ENCODE assay signal across 12 cellular contexts in the genomic region with DNA sequence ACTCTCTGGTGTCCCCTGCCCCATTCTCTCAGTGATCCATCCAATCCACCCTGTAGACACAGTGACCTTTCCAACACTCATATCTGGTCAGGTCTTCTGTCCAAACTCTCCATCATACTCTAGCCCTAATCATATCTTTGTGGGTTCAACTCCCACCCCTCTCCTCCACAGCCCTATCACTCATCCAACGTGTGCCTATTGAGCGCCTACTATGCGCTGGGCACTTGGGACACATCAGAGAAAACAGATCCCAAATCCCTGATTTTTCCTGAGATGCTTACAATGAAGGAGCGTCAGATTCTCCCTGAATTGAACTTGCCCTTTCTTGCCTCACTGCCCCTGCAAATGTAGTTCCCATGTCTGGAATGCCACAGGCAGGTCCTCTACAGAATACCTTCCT. TPM values are rescaled to one million over a fixed set of nuclear protein-coding genes. Genes with fewer than 3 reads are reported as not detected.
DNase-seq lines count a peak whose midpoint lies in the region; ATAC-seq, FAIRE-seq and TF ChIP-seq lines count a peak whose summit lies in the region.
"Had no signal": no experiment of that assay in that cellular context is flagged by ENCODE, and none has a peak within 500 bp of the region (broad histone marks: within the 10 kb centered on the region; RNA-seq: fewer than 3 reads in every experiment).

No MANE protein-coding gene starts in this region.

- peak overlapping the region; percentile 52 for H3K4me3 Mint-ChIP-seq in astrocyte (ENCODE audit: unreplicated experiment)

- WGBS in A549 (ENCODE audit: missing lambda C conversion rate), result 100% methylated on average over 4 of the region's 4 CpGs

- peaks cover 12% of the 10 kb centered on the region for H3K4me1 ChIP-seq in A549
- peaks cover 33% of the 10 kb centered on the region for H3K4me1 ChIP-seq in DND-41 (ENCODE audit: insufficient read depth, low read length)
- peaks cover 14% of the 10 kb centered on the region for H3K4me1 ChIP-seq in astrocyte (ENCODE audit: insufficient read depth, low read length)

- POLR2A ChIA-PET in A549 (lab: Yijun Ruan, JAX), result no interaction called here

- ATAC-seq in A549 (no peak), DND-41 (ENCODE audit: insufficient read depth, low read depth) (no peak)

- TF ChIP-seq CTCF in A549 (IDR thresholded peaks at IDR 0.05), result no peak
- no peak for TF ChIP-seq CTCF in DND-41 (IDR thresholded peaks at IDR 0.05; ENCODE audit: borderline replicate concordance, extremely low read depth, low read length, poor library complexity, severe bottlenecking)
- TF ChIP-seq CTCF in astrocyte (IDR thresholded peaks at IDR 0.05; ENCODE audit: insufficient read depth, low read depth, low read length), result no peak

- no peak overlapping the region for H3K9ac ChIP-seq in DND-41 (ENCODE audit: low read depth, low read length)
- no peak overlapping the region for H3K9ac ChIP-seq in astrocyte (ENCODE audit: low read length)

- peaks cover 9% of the 10 kb centered on the region for H3K36me3 Mint-ChIP-seq in astrocyte (ENCODE audit: low read depth, unreplicated experiment)

- H3K27me3 Mint-ChIP-seq in astrocyte (ENCODE audit: low read depth, unreplicated experiment), result no peaks in the 10 kb centered on the region

- no peaks in the 10 kb centered on the region for H3K9me3 ChIP-seq in A549
- no peaks in the 10 kb centered on the region for H3K9me3 ChIP-seq in DND-41 (ENCODE audit: insufficient read depth, low read length, severe bottlenecking)
- no peaks in the 10 kb centered on the region for H3K9me3 ChIP-seq in astrocyte (ENCODE audit: insufficient read depth, low read depth, low read length)

- no peak overlapping the region for H2AFZ ChIP-seq in DND-41 (ENCODE audit: low read depth, low read length)
- no peak overlapping the region for H2AFZ ChIP-seq in astrocyte (ENCODE audit: low read depth, low read length)

- H3K27me3 ChIP-seq in DND-41 (ENCODE audit: insufficient read depth, low read length, poor library complexity) (no peaks in the 10 kb centered on the region), astrocyte (ENCODE audit: insufficient read depth, low read length) (no peaks in the 10 kb centered on the region)

- no peak for TF ChIP-seq EP300 in A549 (IDR thresholded peaks at IDR 0.05)

- CTCF ChIA-PET in A549 (lab: Yijun Ruan, JAX), result interaction anchor here (1.4 to 2.3 kb wide), 2 partner anchors 19 to 210 kb away, joined by 4 to 13 read pairs; no protein-coding TSS in a partner anchor

- H4K20me1 ChIP-seq in DND-41 (ENCODE audit: insufficient read depth, low read length) (peaks cover 10% of the 10 kb centered on the region; the same call in 1 of the 2 replicates), astrocyte (ENCODE audit: insufficient read depth, low read length) (peaks cover 10% of the 10 kb centered on the region)

- H3K27ac ChIP-seq in A549, result no peak overlapping the region
- H3K27ac ChIP-seq in DND-41 (ENCODE audit: low read length), result no peak overlapping the region
- no peak overlapping the region for H3K27ac ChIP-seq in astrocyte (ENCODE audit: low read depth, low read length)

- TF ChIP-seq RAD21 in A549 (conservative IDR thresholded peaks at IDR 0.05 in 1 of 2, IDR thresholded peaks at IDR 0.05 in 1 of 2), result no peak

- H3K27ac Mint-ChIP-seq in astrocyte (ENCODE audit: unreplicated experiment), result no peak overlapping the region

- no peaks in the 10 kb centered on the region for H3K9me3 Mint-ChIP-seq in astrocyte (ENCODE audit: unreplicated experiment)

- H3K79me2 ChIP-seq in DND-41 (ENCODE audit: insufficient read depth, low read length), result peaks cover 46% of the 10 kb centered on the region
- peaks cover 34% of the 10 kb centered on the region for H3K79me2 ChIP-seq in astrocyte (ENCODE audit: insufficient read depth, low read length)

- TF ChIP-seq POLR2A in A549 (IDR thresholded peaks at IDR 0.05; ENCODE audit: low read length), result no peak

- DNase-seq in A549 (ENCODE audit: low read depth in 1 of 2, low spot score in 1 of 2) (no peak), DND-41 (no peak), astrocyte (ENCODE audit: low read depth) (no peak), activated gamma-delta T cell (lab: John Stamatoyannopoulos, UW) (no peak), hippocampal formation (lab: John Stamatoyannopoulos, UW) (no peak), amniotic stem cell (lab: John Stamatoyannopoulos, UW) (no peak)
- DNase-seq: activated T-cell treated with anti-CD3 and anti-CD28 coated beads, Interleukin-2, amount 50 U/mL, for 1 hour; C1 segment of cervical spinal cord; NCI-H1092 treated with DMSO at 0.1 percent for 48 hours; NCI-H446 treated with DMSO at 0.1 percent for 48 hours; stimulated activated CD4-positive, alpha-beta T cell treated with anti-CD3 and anti-CD28 coated beads, Interleukin-4, amount 100 ng/mL, for 4 hours had no signal

- peaks cover 3% of the 10 kb centered on the region for H3K4me1 Mint-ChIP-seq in astrocyte (ENCODE audit: low read depth, unreplicated experiment)

- FAIRE-seq in A549 (lab: Jason Lieb, UNC), result no peak
- no peak for FAIRE-seq in astrocyte (lab: Jason Lieb, UNC)
- FAIRE-seq: HTR-8/SVneo had no signal

- peaks cover 48% of the 10 kb centered on the region for H3K36me3 ChIP-seq in DND-41 (ENCODE audit: insufficient read depth, low read length)
- peaks cover 18% of the 10 kb centered on the region for H3K36me3 ChIP-seq in astrocyte (ENCODE audit: insufficient read depth, low read length)

- no peak overlapping the region for H3K4me3 ChIP-seq in A549
- peak overlapping the region in 1 of 2 experiments; percentile 80; a peak in 1 of 4 replicates for H3K4me3 ChIP-seq in DND-41 (ENCODE audit: low read depth in 1 of 2, low read length in 2 of 2)
- no peak overlapping the region for H3K4me3 ChIP-seq in astrocyte (ENCODE audit: insufficient read depth, low read depth, low read length)

- H3K4me2 ChIP-seq in A549 (peak overlapping the region; percentile 75; the same call in 1 of the 3 replicates), DND-41 (ENCODE audit: insufficient read depth, low read length) (peak overlapping the region; percentile 88), astrocyte (ENCODE audit: low read length) (no peak overlapping the region)

TF ChIP-seq in A549, 52 proteins besides CTCF, POLR2A, EP300 and RAD21 (continues in another document):
- TF ChIP-seq SREBF2 (IDR thresholded peaks at IDR 0.05) (no peak), RFX5 (IDR thresholded peaks at IDR 0.05) (no peak), TFCP2L1 (CRISPR knock-in tag; IDR thresholded peaks at IDR 0.05) (no peak), EHF (CRISPR knock-in tag; IDR thresholded peaks at IDR 0.05) (no peak)

RNA-seq across cellular contexts. Expression of a gene that starts 1.8 kb away (rescaled TPM):
- polyA plus RNA-seq in A549 (2011; rRNA removed) (105 and 122 TPM in 2 replicates), A549 (2017; fragmentation: RNase III; extraction: RNeasy Plus Mini Kit Qiagen cat#74134 plus additional on column Dnase treatment) (114 to 121 TPM (median 120 TPM) in 3 replicates)
- 179 and 200 TPM in 2 replicates for polyA plus RNA-seq in A549 (2012; cell fraction: cytosol; rRNA removed)
- polyA plus RNA-seq in A549 (2012; cell fraction: nucleus; rRNA removed), result 106 and 110 TPM in 2 replicates
- polyA minus RNA-seq in A549 (2011; rRNA and poly(A)+ RNA removed), result 36.0 and 47.7 TPM in 2 replicates
- 31.0 and 36.5 TPM in 2 replicates for total RNA-seq in astrocyte

RNA-seq across cellular contexts. Expression of a gene that starts 17.6 kb away (rescaled TPM):
- polyA plus RNA-seq in A549 (2011; rRNA removed) (61.5 and 72.6 TPM in 2 replicates), A549 (2017; fragmentation: RNase III; extraction: RNeasy Plus Mini Kit Qiagen cat#74134 plus additional on column Dnase treatment) (42.8 to 48.9 TPM (median 47.8 TPM) in 3 replicates)
- 36.4 and 42.6 TPM in 2 replicates for polyA plus RNA-seq in A549 (2012; cell fraction: cytosol; rRNA removed)
- 16.1 and 18.8 TPM in 2 replicates for polyA plus RNA-seq in A549 (2012; cell fraction: nucleus; rRNA removed)
- 32.3 and 37.4 TPM in 2 replicates for polyA minus RNA-seq in A549 (2011; rRNA and poly(A)+ RNA removed)
- total RNA-seq in astrocyte, result 37.0 and 38.2 TPM in 2 replicates

RNA-seq across cellular contexts. Expression of a gene that starts 20.6 kb away (rescaled TPM):
- polyA plus RNA-seq in A549 (2011; rRNA removed), result 5.0 and 5.7 TPM in 2 replicates
- polyA plus RNA-seq in A549 (2012; cell fraction: cytosol; rRNA removed), result 13.6 and 22.1 TPM in 2 replicates
- polyA plus RNA-seq in A549 (2012; cell fraction: nucleus; rRNA removed), result 12.7 and 26.3 TPM in 2 replicates
- 6.8 to 7.9 TPM (median 7.2 TPM) in 3 replicates for polyA plus RNA-seq in A549 (2017; fragmentation: RNase III; extraction: RNeasy Plus Mini Kit Qiagen cat#74134 plus additional on column Dnase treatment)
- polyA minus RNA-seq in A549 (2011; rRNA and poly(A)+ RNA removed), result 2.8 and 3.6 TPM in 2 replicates
- 13.9 and 15.5 TPM in 2 replicates for total RNA-seq in astrocyte

RNA-seq across cellular contexts. Expression of a gene that starts 32.8 kb away (rescaled TPM):
- polyA plus RNA-seq in A549 (2011; rRNA removed) (7.0 and 9.3 TPM in 2 replicates), A549 (2017; fragmentation: RNase III; extraction: RNeasy Plus Mini Kit Qiagen cat#74134 plus additional on column Dnase treatment) (9.1 to 10.4 TPM (median 9.7 TPM) in 3 replicates)
- polyA plus RNA-seq in A549 (2012; cell fraction: cytosol; rRNA removed), result 8.1 and 10.4 TPM in 2 replicates
- polyA plus RNA-seq in A549 (2012; cell fraction: nucleus; rRNA removed), result 12.0 and 13.2 TPM in 2 replicates
- polyA minus RNA-seq in A549 (2011; rRNA and poly(A)+ RNA removed), result 7.2 and 9.6 TPM in 2 replicates
- total RNA-seq in astrocyte, result 16.0 and 19.5 TPM in 2 replicates

RNA-seq across cellular contexts. Expression of a gene that starts 44.5 kb away (rescaled TPM):
- 0.40 and 0.94 TPM in 2 replicates for polyA plus RNA-seq in A549 (2011; rRNA removed)
- polyA plus RNA-seq in A549 (2012; cell fraction: cytosol; rRNA removed), result 0.39 and 0.42 TPM in 2 replicates
- polyA plus RNA-seq in A549 (2012; cell fraction: nucleus; rRNA removed), result 0.31 and 0.95 TPM in 2 replicates
- polyA plus RNA-seq in A549 (2017; fragmentation: RNase III; extraction: RNeasy Plus Mini Kit Qiagen cat#74134 plus additional on column Dnase treatment), result 0.08 to 0.51 TPM (median 0.17 TPM) in 3 replicates
- 1.3 and 1.4 TPM in 2 replicates for polyA minus RNA-seq in A549 (2011; rRNA and poly(A)+ RNA removed)
- 0.23 TPM in 1 of 2 replicates, not detected in the other for total RNA-seq in astrocyte
